In the genomic region with DNA sequence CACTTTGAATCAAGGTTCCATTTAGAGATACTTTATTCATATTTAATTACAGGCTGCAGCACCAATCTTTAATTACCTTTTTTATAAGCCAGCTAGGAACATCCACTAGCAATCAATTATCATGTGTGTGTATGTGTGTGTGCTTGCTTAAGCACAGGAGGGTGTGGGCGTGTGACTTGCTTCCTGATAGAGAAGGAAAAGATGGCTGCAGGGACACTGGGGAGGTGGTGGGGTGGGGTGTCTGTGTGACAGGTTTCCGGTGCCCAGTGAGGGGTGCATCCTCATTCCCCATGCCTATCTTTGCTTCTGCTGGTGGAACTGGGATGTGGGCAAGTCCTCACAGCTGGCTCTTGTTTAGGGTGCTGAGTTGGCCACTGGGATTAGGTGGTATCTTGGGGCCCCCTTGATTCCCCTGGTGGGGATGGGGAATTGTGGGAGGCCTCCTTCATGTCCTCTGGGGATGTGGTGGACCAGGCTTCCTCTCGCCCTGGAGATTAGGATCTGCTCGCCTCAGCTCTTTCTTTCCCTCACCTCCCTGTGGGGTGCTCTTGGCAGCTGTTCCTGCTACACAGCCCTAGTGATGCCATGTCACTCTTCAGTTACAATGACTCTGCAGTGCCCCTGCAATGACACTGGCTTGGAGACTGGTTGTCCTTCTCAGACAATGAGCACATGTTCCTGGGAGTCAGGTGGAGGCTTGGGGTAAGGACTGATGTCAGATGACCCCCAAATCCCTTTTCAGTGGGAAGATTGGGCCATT, we compare ENCODE assay signal across 20 cellular contexts.
DNase-seq lines count a peak whose midpoint lies in the region; ATAC-seq, FAIRE-seq and TF ChIP-seq lines count a peak whose summit lies in the region.
"Had no signal": no experiment of that assay in that cellular context is flagged by ENCODE, and none has a peak within 500 bp of the region (broad histone marks: within the 10 kb centered on the region; RNA-seq: fewer than 3 reads in every experiment).

No MANE protein-coding gene starts in this region.

- WGBS in K562 (ENCODE audit: insufficient coverage, low coverage, missing lambda C conversion rate): 34% methylated on average over 3 of the region's 4 CpGs
- 81% methylated on average over 4 of the region's 4 CpGs for WGBS in smooth muscle cell (ENCODE audit: low lambda C conversion rate)
- WGBS in prostate gland: 86% methylated on average over 4 of the region's 4 CpGs

- TF ChIP-seq POLR2A in K562 (conservative IDR thresholded peaks at IDR 0.05): no peak
- no peak for TF ChIP-seq POLR2A in prostate gland (IDR thresholded peaks at IDR 0.05)

- POLR2A ChIA-PET in K562 (lab: Yijun Ruan, JAX): interaction anchor here (0.5 kb wide), 1 partner anchor 10 kb away, joined by 3 read pairs; no protein-coding TSS in a partner anchor

- peak overlapping the region in 1 of 2 experiments; percentile 30; a peak in 1 of 4 replicates for H3K9ac ChIP-seq in K562 (ENCODE audit: insufficient read depth in 1 of 2, low read depth in 2 of 2, low read length in 2 of 2)
- H3K9ac ChIP-seq in smooth muscle cell (ENCODE audit: low read depth): no peak overlapping the region

- H3K9me3 ChIP-seq in K562 (replicated peaks; ENCODE audit: control insufficient read depth, insufficient read depth, low read depth, low read length): no peaks in the 10 kb centered on the region
- no peaks in the 10 kb centered on the region for H3K9me3 ChIP-seq in smooth muscle cell (replicated peaks; ENCODE audit: low read depth)
- no peaks in the 10 kb centered on the region for H3K9me3 ChIP-seq in prostate gland
- H3K9me3 ChIP-seq: tibial nerve had no signal

- no peak for TF ChIP-seq EP300 in K562 (IDR thresholded peaks at IDR 0.05; ENCODE audit: low read length)

- H3K36me3 ChIP-seq in K562 (ENCODE audit: control insufficient read depth, insufficient read depth, low read length) (peaks cover 6% of the 10 kb centered on the region; the same call in 1 of the 3 replicates), smooth muscle cell (ENCODE audit: low read depth) (no peaks in the 10 kb centered on the region), prostate gland (no peaks in the 10 kb centered on the region)

- no peaks in the 10 kb centered on the region for H4K20me1 ChIP-seq in K562 (replicated peaks; ENCODE audit: control insufficient read depth, insufficient read depth, low read length)
- H4K20me1 ChIP-seq in smooth muscle cell (ENCODE audit: low read depth): no peaks in the 10 kb centered on the region

- no peaks in the 10 kb centered on the region for H3F3A ChIP-seq in smooth muscle cell (ENCODE audit: low read depth)

- intact Hi-C loops in K562 (cut with micrococcal nuclease) (no loop called here), prostate gland (cut with DNase I) (no loop called here)

- BruUV-seq in K562 (replicated peaks; lab: Mats Ljungman, UMichigan): no TSS peak

- H3K9me1 ChIP-seq in K562 (ENCODE audit: control insufficient read depth, insufficient read depth, low read length): no peaks in the 10 kb centered on the region

- no peak for TF ChIP-seq RAD21 in K562 (CRISPR knock-in tag; conservative IDR thresholded peaks at IDR 0.05 in 1 of 2, IDR thresholded peaks at IDR 0.05 in 1 of 2)

- CTCF ChIA-PET in K562 (lab: Yijun Ruan, JAX; ENCODE audit: low intra/inter-chr PET ratio): no interaction called here

- in situ Hi-C loops in K562 (cut with MboI): no loop called here

- DNase-seq in DMS 273 (lab: John Stamatoyannopoulos, UW; ENCODE audit: unreplicated experiment): peak; percentile 9
- DNase-seq in DMS 273 treated with DMSO at 0.1 percent for 48 hours (lab: John Stamatoyannopoulos, UW): no peak
- peak; percentile 63 for DNase-seq in NCI-H2171 treated with DMSO at 0.1 percent for 48 hours (lab: John Stamatoyannopoulos, UW)
- no peak for DNase-seq in K562 (ENCODE audit: extremely low read depth in 1 of 4, low spot score in 3 of 4)
- DNase-seq in smooth muscle cell (lab: John Stamatoyannopoulos, UW; ENCODE audit: unreplicated experiment): no peak
- DNase-seq in prostate gland (ENCODE audit: low spot score): no peak
- DNase-seq in COLO668 (lab: John Stamatoyannopoulos, UW; ENCODE audit: unreplicated experiment): no peak
- DNase-seq: activated CD4-positive, CD25-positive, alpha-beta regulatory T cell treated with anti-CD3 and anti-CD28 coated beads, Interleukin-2, amount 50 U/mL, for 72 hours; activated gamma-delta T cell; cerebellar nuclear complex; effector memory CD8-positive, alpha-beta T cell; EL; KBM-7; small intestine; T-cell had no signal

- ATAC-seq in K562: peak; percentile 49; the same call in 2 of the 3 replicates
- ATAC-seq in GM19328 (IDR thresholded peaks at IDR 0.05; ENCODE audit: unreplicated experiment): no peak
- ATAC-seq: effector memory CD8-positive, alpha-beta T cell; GM23338; T-cell had no signal

- TF ChIP-seq CTCF in K562 (IDR thresholded peaks at IDR 0.05 in 2 of 3, conservative IDR thresholded peaks at IDR 0.05 in 1 of 3; ENCODE audit: insufficient read depth in 2 of 3, low read depth in 1 of 3, low read length in 3 of 3): no peak
- TF ChIP-seq CTCF in smooth muscle cell (IDR thresholded peaks at IDR 0.05; ENCODE audit: borderline replicate concordance, insufficient read depth, poor library complexity, severe bottlenecking): no peak
- no peak for TF ChIP-seq CTCF in prostate gland (IDR thresholded peaks at IDR 0.05)

- H3K4me3 ChIP-seq in K562: no peak overlapping the region
- no peak overlapping the region for H3K4me3 ChIP-seq in smooth muscle cell
- no peak overlapping the region for H3K4me3 ChIP-seq in prostate gland
- H3K4me3 ChIP-seq: GM23338, tibial nerve had no signal

- no peaks in the 10 kb centered on the region for H3K27me3 ChIP-seq in K562 (ENCODE audit: control insufficient read depth in 2 of 2, insufficient read depth in 2 of 2, low read length in 2 of 2)
- H3K27me3 ChIP-seq in smooth muscle cell (ENCODE audit: low read depth): no peaks in the 10 kb centered on the region
- no peaks in the 10 kb centered on the region for H3K27me3 ChIP-seq in prostate gland (replicated peaks; ENCODE audit: insufficient read depth)
- H3K27me3 ChIP-seq: tibial nerve had no signal

- peak overlapping the region; percentile 9; the same call in 1 of the 2 replicates for H2AFZ ChIP-seq in K562 (ENCODE audit: low read depth, low read length)
- H2AFZ ChIP-seq in smooth muscle cell (ENCODE audit: low read depth): peak overlapping the region; percentile 14
- H2AFZ ChIP-seq: GM23338 had no signal

- FAIRE-seq in K562 (lab: Jason Lieb, UNC): no peak
- FAIRE-seq: small intestine had no signal

- H3K4me2 ChIP-seq in K562 (ENCODE audit: insufficient read depth, low read length) (no peak overlapping the region), smooth muscle cell (peak overlapping the region; percentile 13)
- H3K4me2 ChIP-seq: GM23338 had no signal

- H3K4me1 ChIP-seq in K562 (replicated peaks in 1 of 2; ENCODE audit: control insufficient read depth in 2 of 2, insufficient read depth in 2 of 2, low read length in 2 of 2): peaks cover 19 to 36% of the 10 kb centered on the region in 2 experiments; a peak in 3 of 5 replicates
- H3K4me1 ChIP-seq in smooth muscle cell (ENCODE audit: low read depth): peaks cover 3% of the 10 kb centered on the region
- H3K4me1 ChIP-seq in prostate gland (replicated peaks): no peaks in the 10 kb centered on the region

- H3K79me2 ChIP-seq in K562 (ENCODE audit: control insufficient read depth, insufficient read depth, low read length) (no peaks in the 10 kb centered on the region), smooth muscle cell (ENCODE audit: low read depth) (no peaks in the 10 kb centered on the region)

- H3K27ac ChIP-seq in K562 (ENCODE audit: extremely low read depth, low read depth, low read length) (no peak overlapping the region; the same call in 2 of the 3 replicates), smooth muscle cell (ENCODE audit: low read depth) (peak overlapping the region; percentile 58), prostate gland (no peak overlapping the region)
- H3K27ac ChIP-seq: 22Rv1, HL-60, tibial nerve had no signal

TF ChIP-seq in K562, 482 proteins besides CTCF, POLR2A, EP300 and RAD21:
- TF ChIP-seq MAFK (IDR thresholded peaks at IDR 0.05; ENCODE audit: low read length) (peak; percentile 41), VEZF1 (CRISPR knock-in tag; IDR thresholded peaks at IDR 0.05) (no peak), EGR1 (conservative IDR thresholded peaks at IDR 0.05) (peak; percentile 59), POLR3G (IDR thresholded peaks at IDR 0.05; ENCODE audit: extremely low read depth, insufficient read length, insufficient replicate concordance) (no peak), ZNF224 (CRISPR knock-in tag; IDR thresholded peaks at IDR 0.05) (no peak), NR1H2 (CRISPR knock-in tag; IDR thresholded peaks at IDR 0.05) (no peak), ZSCAN29 (IDR thresholded peaks at IDR 0.05) (no peak), YY1 (IDR thresholded peaks at IDR 0.05; ENCODE audit: borderline replicate concordance in 1 of 3, control insufficient read depth in 1 of 3, extremely low read depth in 1 of 3, insufficient read depth in 3 of 3, insufficient read length in 1 of 3, insufficient replicate concordance in 2 of 3, low read depth in 1 of 3, low read length in 2 of 3) (peak in 1 of 3 experiments; percentile 55), MXI1 (IDR thresholded peaks at IDR 0.05; ENCODE audit: low read depth, low read length) (no peak), MAFF (IDR thresholded peaks at IDR 0.05; ENCODE audit: low read length) (peak; percentile 26; the same call in 1 of the 2 replicates), PRMT5 (CRISPR knock-in tag; IDR thresholded peaks at IDR 0.05) (no peak), NCOR1 (IDR thresholded peaks at IDR 0.05) (no peak), MAFG (tag; conservative IDR thresholded peaks at IDR 0.05) (0 out of 2 replicates have a peak, but pooled peaks have one; percentile 27)

Comparison
In these comparisons a context has a peak if more than half of its experiments do, and no peak if none do; other contexts are left out.
1. DNase-seq: peak in DMS 273 (single experiment) and NCI-H2171 treated with DMSO at 0.1 percent for 48 hours (single experiment); none in DMS 273 treated with DMSO at 0.1 percent for 48 hours (single experiment), K562 (0 of 4), smooth muscle cell (single experiment), prostate gland (single experiment) and COLO668 (single experiment).